In the genomic region with DNA sequence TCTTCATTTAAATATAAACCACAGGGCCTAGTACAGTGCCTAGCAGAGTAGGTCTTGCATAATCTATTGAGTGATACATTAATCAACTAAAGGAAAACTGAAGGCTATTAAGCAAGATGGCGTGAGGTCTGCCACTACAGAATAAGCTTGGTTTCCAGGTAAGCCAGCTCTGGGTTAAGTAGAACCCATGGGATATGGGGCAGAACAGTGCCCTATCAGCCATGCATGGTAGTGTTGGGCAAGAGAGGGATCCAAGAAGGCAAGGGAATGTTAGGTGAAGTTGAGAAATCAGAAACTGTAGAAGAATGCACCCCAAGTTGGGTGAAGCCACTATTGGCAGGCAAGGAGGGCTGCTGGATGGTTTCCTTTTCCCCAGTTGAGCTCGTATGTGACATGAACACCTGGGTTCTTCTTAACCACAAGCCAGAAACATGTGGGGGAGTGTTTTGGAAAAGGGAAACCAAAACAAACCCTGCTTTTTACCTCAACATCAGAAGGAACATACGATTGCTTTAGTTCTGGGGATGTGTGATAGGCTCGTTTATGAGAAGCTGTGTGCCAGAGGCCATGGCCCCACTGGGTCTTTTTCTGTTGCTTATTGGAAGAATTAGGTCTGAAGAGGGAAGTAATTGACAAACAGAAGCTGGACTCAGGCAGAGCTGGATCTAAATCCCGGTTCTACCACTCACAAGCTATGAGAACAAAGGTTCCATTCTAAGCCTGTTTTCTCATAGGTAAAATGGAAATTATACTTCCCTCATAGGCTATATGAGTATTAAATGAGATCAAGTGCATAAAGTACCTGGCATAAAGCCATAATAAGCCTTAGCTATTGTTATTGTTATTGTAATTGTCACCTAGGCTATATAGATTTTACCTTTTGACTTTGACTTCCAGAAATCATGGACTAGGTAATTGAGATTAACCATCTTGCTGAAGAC, we compare ENCODE assay signal across 10 cellular contexts. TPM values are rescaled to one million over a fixed set of nuclear protein-coding genes. Genes with fewer than 3 reads are reported as not detected.
A peak's percentile ranks its signal among the peaks of the same experiment; 100 is the strongest.
DNase-seq lines count a peak whose midpoint lies in the region; ATAC-seq, FAIRE-seq and TF ChIP-seq lines count a peak whose summit lies in the region.
"Had no signal": no experiment of that assay in that cellular context is flagged by ENCODE, and none has a peak within 500 bp of the region (broad histone marks: within the 10 kb centered on the region; RNA-seq: fewer than 3 reads in every experiment).

No MANE protein-coding gene starts in this region.

- no peak for TF ChIP-seq CTCF in endothelial cell of umbilical vein (IDR thresholded peaks at IDR 0.05; ENCODE audit: extremely low read depth in 1 of 2, insufficient read depth in 1 of 2, low read depth in 1 of 2, low read length in 2 of 2)
- TF ChIP-seq CTCF in stomach (IDR thresholded peaks at IDR 0.05) = no peak
- TF ChIP-seq CTCF in heart right ventricle (IDR thresholded peaks at IDR 0.05) = no peak

- H3K27ac ChIP-seq in endothelial cell of umbilical vein (ENCODE audit: insufficient read depth, low read depth, low read length) = peak overlapping the region; percentile 19
- H3K27ac ChIP-seq in stomach = peak overlapping the region in 4 of 5 donors; percentile 1 to 55 (median 16)
- peak overlapping the region in 5 of 10 donors; percentile 13 to 80 (median 33) for H3K27ac ChIP-seq in heart right ventricle

- POLR2A ChIA-PET in endothelial cell of umbilical vein (lab: Charles Lee) = interaction anchor here (0.7 kb wide), 1 partner anchor 15 kb away, joined by 3 read pairs; no protein-coding TSS in a partner anchor

- no peak overlapping the region for H3K4me2 ChIP-seq in endothelial cell of umbilical vein (ENCODE audit: insufficient read depth, low read length)

- no TSS peak for BruUV-seq in endothelial cell of umbilical vein (replicated peaks; lab: Mats Ljungman, UMichigan)

- H3K36me3 ChIP-seq in endothelial cell of umbilical vein (ENCODE audit: control insufficient read depth in 2 of 2, extremely low read depth in 1 of 2, insufficient read depth in 2 of 2, low read length in 2 of 2) (peaks cover 7 to 17% of the 10 kb centered on the region in 2 experiments), stomach (peaks cover 6 to 43% (median 18%) of the 10 kb centered on the region in 4 donors), heart right ventricle (peaks cover 0 to 59% (median 8%) of the 10 kb centered on the region in 9 donors)

- H3K4me3 Mint-ChIP-seq in activated T-cell treated with anti-CD3 and anti-CD28 coated beads, Interleukin-2, amount 50 U/mL, for 4 hours = no peak overlapping the region
- H3K4me3 Mint-ChIP-seq: H9 had no signal

- no peaks in the 10 kb centered on the region for H3K27me3 Mint-ChIP-seq in activated T-cell treated with anti-CD3 and anti-CD28 coated beads, Interleukin-2, amount 50 U/mL, for 4 hours (ENCODE audit: low read depth)

- no peak for FAIRE-seq in endothelial cell of umbilical vein (lab: Jason Lieb, UNC)
- FAIRE-seq in RCC 7860 (lab: Jason Lieb, UNC) = no peak

- peaks cover 56% of the 10 kb centered on the region for H3K4me1 Mint-ChIP-seq in activated T-cell treated with anti-CD3 and anti-CD28 coated beads, Interleukin-2, amount 50 U/mL, for 4 hours (ENCODE audit: low read depth)

- peaks cover 54% of the 10 kb centered on the region for H3K36me3 Mint-ChIP-seq in activated T-cell treated with anti-CD3 and anti-CD28 coated beads, Interleukin-2, amount 50 U/mL, for 4 hours (ENCODE audit: insufficient read depth)

- H4K20me1 ChIP-seq in endothelial cell of umbilical vein (replicated peaks; ENCODE audit: control insufficient read depth, extremely low read depth, insufficient read depth, low read length) = no peaks in the 10 kb centered on the region

- H3K9ac ChIP-seq in endothelial cell of umbilical vein (replicated peaks; ENCODE audit: extremely low read depth, insufficient read depth, low read length) = no peak overlapping the region

- H3K9me3 Mint-ChIP-seq in activated T-cell treated with anti-CD3 and anti-CD28 coated beads, Interleukin-2, amount 50 U/mL, for 4 hours = no peaks in the 10 kb centered on the region
- H3K9me3 Mint-ChIP-seq: H9 had no signal

- H3K79me2 ChIP-seq in endothelial cell of umbilical vein (ENCODE audit: control insufficient read depth, insufficient read depth, low read length) = peaks cover 32% of the 10 kb centered on the region

- no peaks in the 10 kb centered on the region for H3K9me3 ChIP-seq in endothelial cell of umbilical vein (replicated peaks; ENCODE audit: control insufficient read depth, insufficient read depth, low read length)
- no peaks in the 10 kb centered on the region for H3K9me3 ChIP-seq in stomach
- no peaks in the 10 kb centered on the region for H3K9me3 ChIP-seq in heart right ventricle

- H3K4me3 ChIP-seq in endothelial cell of umbilical vein (replicated peaks in 1 of 3; ENCODE audit: insufficient read depth in 1 of 3, low read depth in 1 of 3, low read length in 3 of 3) = no peak overlapping the region
- no peak overlapping the region for H3K4me3 ChIP-seq in stomach
- H3K4me3 ChIP-seq in heart right ventricle = no peak overlapping the region

- intact Hi-C loops in endothelial cell of umbilical vein (cut with micrococcal nuclease) = no loop called here
- intact Hi-C loops in stomach (cut with DNase I; ENCODE audit: low total_unique reads) = no loop called here
- intact Hi-C loops in heart right ventricle (cut with DNase I) = loop anchor here in 1 of 10 donors (10.0 kb wide), 1 partner anchor 1306 kb away; no protein-coding TSS in a partner anchor

- DNase-seq in activated T-cell treated with anti-CD3 and anti-CD28 coated beads, Interleukin-2, amount 50 U/mL, for 4 hours = no peak
- no peak for DNase-seq in activated T-cell treated with anti-CD3 and anti-CD28 coated beads, Interleukin-2, amount 50 U/mL, for 1 hour
- peak; percentile 27 for DNase-seq in NCI-H1105 treated with DMSO at 0.1 percent for 48 hours (lab: John Stamatoyannopoulos, UW)
- no peak for DNase-seq in endothelial cell of umbilical vein (ENCODE audit: low read depth, low spot score)
- DNase-seq in stomach = no peak
- no peak for DNase-seq in heart right ventricle
- DNase-seq in SIG-M5 treated with dmso at 0.1 percent for 504 hours (lab: John Stamatoyannopoulos, UW; ENCODE audit: unreplicated experiment) = no peak
- DNase-seq in RCC 7860 (ENCODE audit: low spot score) = no peak
- DNase-seq: H9, NCI-H526 had no signal

- CTCF ChIA-PET in endothelial cell of umbilical vein (lab: Charles Lee) = interaction anchor here (1.0 to 2.8 kb wide), 5 partner anchors 8 to 297 kb away, joined by 3 to 7 read pairs (median 3); no protein-coding TSS in a partner anchor

- H3K9me1 ChIP-seq in endothelial cell of umbilical vein (replicated peaks; ENCODE audit: control insufficient read depth, extremely low read depth, insufficient read depth, low read length) = no peaks in the 10 kb centered on the region

- WGBS in stomach, 5 donors = 68 to 78% (median 75%) methylated on average over 5 of the region's 5 CpGs
- WGBS in heart right ventricle, 2 donors = 76 to 82% methylated on average over 5 of the region's 5 CpGs

- H2AFZ ChIP-seq in endothelial cell of umbilical vein (ENCODE audit: low read depth, low read length) = no peak overlapping the region

- dilution Hi-C loops in endothelial cell of umbilical vein (cut with MboI; ENCODE audit: extremely low pct_ligation_motif_present, low sequenced_read_pairs) = no loop called here

- TF ChIP-seq POLR2A in endothelial cell of umbilical vein (IDR thresholded peaks at IDR 0.05; ENCODE audit: low read depth, low read length) = no peak
- TF ChIP-seq POLR2A in stomach (IDR thresholded peaks at IDR 0.05) = no peak

- ATAC-seq in activated T-cell treated with anti-CD3 and anti-CD28 coated beads, Interleukin-2, amount 50 U/mL, for 4 hours = peak; percentile 64 to 71
- ATAC-seq in heart right ventricle = no peak

- no peaks in the 10 kb centered on the region for H3K27me3 ChIP-seq in endothelial cell of umbilical vein (ENCODE audit: control insufficient read depth in 2 of 2, insufficient read depth in 2 of 2, low read length in 2 of 2)
- H3K27me3 ChIP-seq in stomach = no peaks in the 10 kb centered on the region
- no peaks in the 10 kb centered on the region for H3K27me3 ChIP-seq in heart right ventricle

- no peak for TF ChIP-seq EP300 in stomach (IDR thresholded peaks at IDR 0.05)

- peaks cover 72% of the 10 kb centered on the region for H3K4me1 ChIP-seq in endothelial cell of umbilical vein (ENCODE audit: control insufficient read depth, extremely low read depth, insufficient read depth, low read length)
- peaks cover 19 to 61% (median 28%) of the 10 kb centered on the region in 4 donors for H3K4me1 ChIP-seq in stomach
- H3K4me1 ChIP-seq in heart right ventricle = peaks cover 2 to 98% (median 74%) of the 10 kb centered on the region in 9 donors

TF ChIP-seq in endothelial cell of umbilical vein, 7 proteins besides CTCF, POLR2A, EP300 and RAD21:
- no peak for TF ChIP-seq MAX (IDR thresholded peaks at IDR 0.05; ENCODE audit: insufficient read depth, insufficient read length)
- no peak for TF ChIP-seq EZH2 (IDR thresholded peaks at IDR 0.05; ENCODE audit: borderline replicate concordance, low read depth, low read length, severe bottlenecking)
- TF ChIP-seq POLR2AphosphoS5 (IDR thresholded peaks at IDR 0.05; ENCODE audit: insufficient read depth, low read depth, low read length) = no peak
- TF ChIP-seq FOS (IDR thresholded peaks at IDR 0.05; ENCODE audit: borderline replicate concordance, insufficient read depth, low read length) = no peak
- TF ChIP-seq MYC (IDR thresholded peaks at IDR 0.05; ENCODE audit: low read depth, low read length) = no peak
- TF ChIP-seq JUN (IDR thresholded peaks at IDR 0.05; ENCODE audit: borderline replicate concordance, insufficient read depth, insufficient read length, low read depth) = no peak
- TF ChIP-seq GATA2 (IDR thresholded peaks at IDR 0.05; ENCODE audit: insufficient read depth, insufficient read length, low read depth, low read length) = no peak

RNA-seq across cellular contexts. Expression of gene NEDD9, which starts 33.5 kb away (rescaled TPM):
- 10 to 100 TPM; 19.1 to 31.6 (median 31.5) TPM for total RNA-seq in activated T-cell treated with anti-CD3 and anti-CD28 coated beads, Interleukin-2, amount 50 U/mL, for 4 hours
- 55.2 and 73.0 TPM in 2 replicates for total RNA-seq in endothelial cell of umbilical vein
- polyA plus RNA-seq in endothelial cell of umbilical vein = 61.0 and 69.8 TPM in 2 replicates
- 50.2 and 54.6 TPM in 2 replicates for polyA plus RNA-seq in endothelial cell of umbilical vein (2011; cell fraction: cytosol; rRNA removed)
- polyA plus RNA-seq in endothelial cell of umbilical vein (2011; cell fraction: nucleus; rRNA removed) = 129 and 134 TPM in 2 replicates
- 41.1 and 43.9 TPM in 2 replicates for polyA plus RNA-seq in endothelial cell of umbilical vein (2012)
- 132 and 144 TPM in 2 replicates for polyA minus RNA-seq in endothelial cell of umbilical vein
- polyA minus RNA-seq in endothelial cell of umbilical vein (2011; cell fraction: cytosol; rRNA and poly(A)+ RNA removed) = 3.8 TPM
- polyA minus RNA-seq in endothelial cell of umbilical vein (2011; cell fraction: nucleus; rRNA and poly(A)+ RNA removed) = 133 and 155 TPM in 2 replicates
- total RNA-seq in stomach = 10 to 100 TPM; 11.3 to 97.9 (median 48.2) TPM
- 10 to 100 TPM in 1 of 3 donors, 1 to 10 TPM in 2; 4.2 to 19.6 (median 9.2) TPM for polyA plus RNA-seq in stomach
- total RNA-seq in heart right ventricle = 10 to 100 TPM; 10.8 to 34.2 (median 24.6) TPM
- 10 to 100 TPM; 18.7 to 19.3 TPM for polyA plus RNA-seq in heart right ventricle

Comparison
In these comparisons a context has a peak if more than half of its experiments do, and no peak if none do; other contexts are left out.
1. ATAC-seq: peak in activated T-cell treated with anti-CD3 and anti-CD28 coated beads, Interleukin-2, amount 50 U/mL, for 4 hours (2 of 2); none in heart right ventricle (0 of 8).